Comparison of ENCODE assay signal across 8 cellular contexts in the genomic region with DNA sequence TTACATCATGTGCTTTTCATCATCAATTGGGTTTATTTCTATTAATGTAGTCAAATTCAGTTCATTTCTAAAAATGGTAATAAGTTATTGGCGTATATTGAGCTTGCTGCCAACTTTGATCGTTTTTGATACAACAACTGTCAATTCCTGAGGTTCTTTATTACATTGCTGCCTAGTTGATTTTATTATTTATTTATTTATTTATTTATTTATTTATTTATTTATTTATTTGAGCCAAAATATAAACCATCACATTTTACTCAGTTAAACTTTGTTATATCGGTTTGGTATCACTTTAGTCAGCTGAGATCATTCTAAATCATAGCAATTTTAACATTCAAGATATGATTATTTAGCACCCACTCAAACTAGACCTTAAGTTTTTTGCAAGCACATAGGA.
"Had no signal": no experiment of that assay in that cellular context is flagged by ENCODE, and none has a peak within 500 bp of the region (broad histone marks: within the 10 kb centered on the region; RNA-seq: fewer than 3 reads in every experiment).

No MANE protein-coding gene starts in this region.

- H3K4me3 ChIP-seq: GM12878 had no signal

- FAIRE-seq: G401.6, GM12878, GM12891, GM12892, GM18507, GM19239 had no signal

- DNase-seq: GDM1, GF-D8 had no signal
